Comparison of ENCODE assay signal across 1 cellular context in genomic region chr15:62075595-62076279, GRCh38.
TF ChIP-seq lines count a peak whose summit lies in the region.

No MANE protein-coding gene starts in this region.

TF ChIP-seq in SK-N-SH treated with all-trans-retinoic acid at 6 μM for 48 hours, 23 proteins besides CTCF, POLR2A, EP300 and RAD21 (continued from another document):
- TF ChIP-seq TOX (CRISPR knock-in tag; IDR thresholded peaks at IDR 0.05; ENCODE audit: borderline replicate concordance) = no peak
- TF ChIP-seq, protein P1, sequence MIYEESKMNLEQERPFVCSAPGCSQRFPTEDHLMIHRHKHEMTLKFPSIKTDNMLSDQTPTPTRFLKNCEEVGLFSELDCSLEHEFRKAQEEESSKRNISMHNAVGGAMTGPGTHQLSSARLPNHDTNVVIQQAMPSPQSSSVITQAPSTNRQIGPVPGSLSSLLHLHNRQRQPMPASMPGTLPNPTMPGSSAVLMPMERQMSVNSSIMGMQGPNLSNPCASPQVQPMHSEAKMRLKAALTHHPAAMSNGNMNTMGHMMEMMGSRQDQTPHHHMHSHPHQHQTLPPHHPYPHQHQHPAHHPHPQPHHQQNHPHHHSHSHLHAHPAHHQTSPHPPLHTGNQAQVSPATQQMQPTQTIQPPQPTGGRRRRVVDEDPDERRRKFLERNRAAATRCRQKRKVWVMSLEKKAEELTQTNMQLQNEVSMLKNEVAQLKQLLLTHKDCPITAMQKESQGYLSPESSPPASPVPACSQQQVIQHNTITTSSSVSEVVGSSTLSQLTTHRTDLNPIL (CRISPR knock-in tag; IDR thresholded peaks at IDR 0.05; ENCODE audit: low read depth) = no peak
- no peak for TF ChIP-seq ZC3H10 (CRISPR knock-in tag; IDR thresholded peaks at IDR 0.05)
- TF ChIP-seq, protein P2, sequence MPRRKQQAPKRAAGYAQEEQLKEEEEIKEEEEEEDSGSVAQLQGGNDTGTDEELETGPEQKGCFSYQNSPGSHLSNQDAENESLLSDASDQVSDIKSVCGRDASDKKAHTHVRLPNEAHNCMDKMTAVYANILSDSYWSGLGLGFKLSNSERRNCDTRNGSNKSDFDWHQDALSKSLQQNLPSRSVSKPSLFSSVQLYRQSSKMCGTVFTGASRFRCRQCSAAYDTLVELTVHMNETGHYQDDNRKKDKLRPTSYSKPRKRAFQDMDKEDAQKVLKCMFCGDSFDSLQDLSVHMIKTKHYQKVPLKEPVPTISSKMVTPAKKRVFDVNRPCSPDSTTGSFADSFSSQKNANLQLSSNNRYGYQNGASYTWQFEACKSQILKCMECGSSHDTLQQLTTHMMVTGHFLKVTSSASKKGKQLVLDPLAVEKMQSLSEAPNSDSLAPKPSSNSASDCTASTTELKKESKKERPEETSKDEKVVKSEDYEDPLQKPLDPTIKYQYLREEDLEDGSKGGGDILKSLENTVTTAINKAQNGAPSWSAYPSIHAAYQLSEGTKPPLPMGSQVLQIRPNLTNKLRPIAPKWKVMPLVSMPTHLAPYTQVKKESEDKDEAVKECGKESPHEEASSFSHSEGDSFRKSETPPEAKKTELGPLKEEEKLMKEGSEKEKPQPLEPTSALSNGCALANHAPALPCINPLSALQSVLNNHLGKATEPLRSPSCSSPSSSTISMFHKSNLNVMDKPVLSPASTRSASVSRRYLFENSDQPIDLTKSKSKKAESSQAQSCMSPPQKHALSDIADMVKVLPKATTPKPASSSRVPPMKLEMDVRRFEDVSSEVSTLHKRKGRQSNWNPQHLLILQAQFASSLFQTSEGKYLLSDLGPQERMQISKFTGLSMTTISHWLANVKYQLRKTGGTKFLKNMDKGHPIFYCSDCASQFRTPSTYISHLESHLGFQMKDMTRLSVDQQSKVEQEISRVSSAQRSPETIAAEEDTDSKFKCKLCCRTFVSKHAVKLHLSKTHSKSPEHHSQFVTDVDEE (CRISPR knock-in tag; IDR thresholded peaks at IDR 0.05) = no peak
- no peak for TF ChIP-seq OSR1 (CRISPR knock-in tag; IDR thresholded peaks at IDR 0.05)
- TF ChIP-seq PATZ1 (CRISPR knock-in tag; IDR thresholded peaks at IDR 0.05; ENCODE audit: borderline replicate concordance) = no peak
- TF ChIP-seq CSRNP3 (CRISPR knock-in tag; IDR thresholded peaks at IDR 0.05) = no peak
- no peak for TF ChIP-seq ZNF565 (CRISPR knock-in tag; conservative IDR thresholded peaks at IDR 0.05; ENCODE audit: low read depth)
- TF ChIP-seq ZNF8 (CRISPR knock-in tag; IDR thresholded peaks at IDR 0.05) = no peak
- TF ChIP-seq ARNTL (CRISPR knock-in tag; IDR thresholded peaks at IDR 0.05; ENCODE audit: borderline replicate concordance, low read depth) = no peak
